ENCODE assay signal across 23 cellular contexts in the genomic region with DNA sequence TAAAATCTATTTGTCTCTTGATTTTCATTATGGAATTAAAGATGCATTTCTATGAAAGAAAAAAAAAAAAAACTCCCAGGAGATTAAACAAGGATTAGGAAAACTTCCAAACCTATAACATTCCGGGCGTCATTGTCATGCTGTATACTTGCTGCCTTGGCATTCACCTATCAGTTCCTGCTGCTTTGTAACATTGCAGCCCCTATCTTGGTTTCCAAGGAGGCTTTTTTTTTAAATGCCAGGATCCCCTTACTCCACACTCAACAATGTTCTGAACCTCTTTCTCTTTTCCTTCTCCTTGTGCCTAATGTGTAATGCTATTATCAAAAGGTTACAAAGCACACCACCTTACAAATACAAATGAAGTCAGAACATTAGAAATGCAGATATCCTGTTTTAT. TPM values are rescaled to one million over a fixed set of nuclear protein-coding genes. Genes with fewer than 3 reads are reported as not detected.
DNase-seq lines count a peak whose midpoint lies in the region; ATAC-seq and TF ChIP-seq lines count a peak whose summit lies in the region.
"Had no signal": no experiment of that assay in that cellular context is flagged by ENCODE, and none has a peak within 500 bp of the region (broad histone marks: within the 10 kb centered on the region; RNA-seq: fewer than 3 reads in every experiment).

No MANE protein-coding gene starts in this region.

- no peaks in the 10 kb centered on the region for H3K36me3 ChIP-seq in left ventricle myocardium inferior
- H3K36me3 ChIP-seq: BE2C had no signal

- no peaks in the 10 kb centered on the region; the same call in 1 of the 2 replicates for H3K27me3 Mint-ChIP-seq in WTC11 (ENCODE audit: low read depth)

- H3K4me3 Mint-ChIP-seq in WTC11: no peak overlapping the region
- H3K4me3 Mint-ChIP-seq: CD14-positive monocyte; CD4-positive, alpha-beta T cell; CD8-positive, alpha-beta memory T cell had no signal

- peak overlapping the region; percentile 11; the same call in 1 of the 2 replicates for H3K27ac ChIP-seq in 22Rv1
- H3K27ac ChIP-seq in left ventricle myocardium inferior (replicated peaks): no peak overlapping the region
- H3K27ac ChIP-seq: A549; BLaER1 treated with 17β-estradiol and CSF1 and Interleukin-3, amounts not matched to agents 10 nM and 100 nM had no signal

- DNase-seq in LNCaP clone FGC (ENCODE audit: low read depth) (peak; percentile 47), WTC11 (ENCODE audit: low spot score) (no peak), retinal pigment epithelial cell (ENCODE audit: low read depth) (peak; percentile 18), NCI-H2227 (lab: John Stamatoyannopoulos, UW; ENCODE audit: unreplicated experiment) (no peak), left ventricle myocardium inferior (no peak), kidney tubule cell (ENCODE audit: low spot score) (no peak)
- DNase-seq: 8988T; ACHN; AML-193; BE2C; CD4-positive, alpha-beta T cell; CD8-positive, alpha-beta memory T cell; DMS 273 treated with DMSO at 0.1 percent for 48 hours; DMS79; EL; GDM1; GOT3; HCEC 1CT had no signal

- H3K9me3 ChIP-seq in left ventricle myocardium inferior (replicated peaks): peaks cover 14% of the 10 kb centered on the region
- H3K9me3 ChIP-seq: A549, BE2C had no signal

- no peak for TF ChIP-seq CTCF in 22Rv1 (IDR thresholded peaks at IDR 0.05)
- TF ChIP-seq CTCF in LNCaP clone FGC (IDR thresholded peaks at IDR 0.05; ENCODE audit: control insufficient read depth, extremely low read depth, insufficient read depth): no peak
- TF ChIP-seq CTCF in WTC11 (IDR thresholded peaks at IDR 0.05): no peak
- TF ChIP-seq CTCF in retinal pigment epithelial cell (conservative IDR thresholded peaks at IDR 0.05; ENCODE audit: low read depth, low read length): no peak
- no peak for TF ChIP-seq CTCF in left ventricle myocardium inferior (IDR thresholded peaks at IDR 0.05; ENCODE audit: borderline replicate concordance)

- H3K27me3 ChIP-seq in left ventricle myocardium inferior (ENCODE audit: low read depth): no peaks in the 10 kb centered on the region
- H3K27me3 ChIP-seq: BE2C; BLaER1 treated with 17β-estradiol and CSF1 and Interleukin-3, amounts not matched to agents 10 nM and 100 nM had no signal

- POLR2A ChIA-PET in WTC11 (lab: Charles Lee): no interaction called here

- 0 out of 2 replicates have a peak, but pooled peaks cover 6% of the 10 kb centered on the region for H3K36me3 Mint-ChIP-seq in WTC11
- H3K36me3 Mint-ChIP-seq: CD14-positive monocyte; CD8-positive, alpha-beta memory T cell had no signal

- intact Hi-C loops in left ventricle myocardium inferior (cut with micrococcal nuclease): no loop called here

- H3K4me1 ChIP-seq in left ventricle myocardium inferior: no peaks in the 10 kb centered on the region
- H3K4me1 ChIP-seq: A549, BE2C had no signal

- CTCF ChIA-PET in WTC11 (lab: Charles Lee): no interaction called here

- ATAC-seq in WTC11: peak; percentile 47; the same call in 1 of the 2 replicates
- ATAC-seq: A549, GM12878 had no signal

- peaks cover 23% of the 10 kb centered on the region for H3K9me3 Mint-ChIP-seq in WTC11
- H3K9me3 Mint-ChIP-seq: CD8-positive, alpha-beta memory T cell had no signal

- H3K4me1 Mint-ChIP-seq in WTC11: peaks cover 16% of the 10 kb centered on the region
- H3K4me1 Mint-ChIP-seq: CD14-positive monocyte; CD8-positive, alpha-beta memory T cell had no signal

- H3K4me3 ChIP-seq in LNCaP clone FGC (ENCODE audit: low read depth, low read length) (no peak overlapping the region), retinal pigment epithelial cell (ENCODE audit: low read length) (no peak overlapping the region), left ventricle myocardium inferior (no peak overlapping the region)
- H3K4me3 ChIP-seq: A549; BLaER1 treated with 17β-estradiol and CSF1 and Interleukin-3, amounts not matched to agents 10 nM and 100 nM; GM12878 had no signal

- no peak overlapping the region for H3K27ac Mint-ChIP-seq in WTC11
- H3K27ac Mint-ChIP-seq: CD14-positive monocyte; CD4-positive, alpha-beta T cell; CD8-positive, alpha-beta memory T cell had no signal

TF ChIP-seq in WTC11, 78 proteins besides CTCF, POLR2A, EP300 and RAD21:
- TF ChIP-seq MXD4 (CRISPR knock-in tag; IDR thresholded peaks at IDR 0.05; ENCODE audit: borderline replicate concordance): no peak
TF ChIP-seq in WTC11: peak in this region for 0.

RNA-seq across cellular contexts. Expression of gene BEND4, which starts 20.5 kb away (rescaled TPM):
- 40.0 to 43.4 TPM (median 43.0 TPM) in 3 replicates for total RNA-seq in WTC11 (2021)
- total RNA-seq in left ventricle myocardium inferior: not detected

Comparison
In these comparisons a context has a peak if more than half of its experiments do, and no peak if none do; other contexts are left out.
1. DNase-seq: peak in LNCaP clone FGC (single experiment) and retinal pigment epithelial cell (single experiment); none in WTC11 (single experiment), NCI-H2227 (single experiment), left ventricle myocardium inferior (single experiment) and kidney tubule cell (single experiment).
2. RNA of gene BEND4, which starts 20.5 kb away (total RNA-seq): 40.0 to 43.4 TPM in WTC11; not detected in left ventricle myocardium inferior (single experiment); every median in the first group is over 10 times any median in the second.